1 cellular context compared by ENCODE assay signal in the genomic region with DNA sequence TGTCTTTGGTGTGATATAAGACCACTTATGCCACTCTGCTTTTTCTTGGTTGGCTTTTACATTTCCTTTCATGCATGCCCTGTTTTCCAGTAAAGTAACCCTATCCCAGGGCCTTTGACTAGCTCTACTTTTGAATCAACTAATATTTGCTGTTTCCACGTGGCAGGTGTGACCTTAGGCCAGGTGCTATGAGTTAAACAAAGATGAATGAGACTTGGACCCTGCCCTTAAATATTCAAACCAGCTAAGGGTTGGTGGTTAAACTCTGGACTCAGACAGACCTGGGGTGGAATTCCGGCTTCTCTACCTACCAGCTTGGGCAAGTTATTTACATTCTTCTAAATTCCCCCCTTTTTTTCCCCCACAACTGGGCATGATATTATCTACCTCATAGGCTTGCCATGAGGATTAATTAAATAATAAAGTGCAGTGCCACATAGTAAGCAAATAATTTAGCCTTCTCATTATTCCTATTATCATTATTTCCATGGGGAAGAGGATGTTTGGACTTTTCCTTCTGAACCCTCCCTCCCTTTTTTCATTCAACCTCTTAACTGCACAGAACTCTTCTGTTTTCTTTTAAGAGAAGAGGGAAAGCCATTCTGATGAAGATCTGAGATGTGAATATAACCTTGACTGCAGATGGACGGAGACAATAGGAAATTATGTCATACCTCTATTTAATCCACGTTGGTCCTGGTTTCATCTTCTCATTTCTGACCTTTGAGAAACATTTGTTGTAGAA.
TF ChIP-seq lines count a peak whose summit lies in the region.

No MANE protein-coding gene starts in this region.

TF ChIP-seq in HepG2, 621 proteins besides CTCF, POLR2A, EP300 and RAD21 (continued from another document and continues in another):
- TF ChIP-seq, protein P1, sequence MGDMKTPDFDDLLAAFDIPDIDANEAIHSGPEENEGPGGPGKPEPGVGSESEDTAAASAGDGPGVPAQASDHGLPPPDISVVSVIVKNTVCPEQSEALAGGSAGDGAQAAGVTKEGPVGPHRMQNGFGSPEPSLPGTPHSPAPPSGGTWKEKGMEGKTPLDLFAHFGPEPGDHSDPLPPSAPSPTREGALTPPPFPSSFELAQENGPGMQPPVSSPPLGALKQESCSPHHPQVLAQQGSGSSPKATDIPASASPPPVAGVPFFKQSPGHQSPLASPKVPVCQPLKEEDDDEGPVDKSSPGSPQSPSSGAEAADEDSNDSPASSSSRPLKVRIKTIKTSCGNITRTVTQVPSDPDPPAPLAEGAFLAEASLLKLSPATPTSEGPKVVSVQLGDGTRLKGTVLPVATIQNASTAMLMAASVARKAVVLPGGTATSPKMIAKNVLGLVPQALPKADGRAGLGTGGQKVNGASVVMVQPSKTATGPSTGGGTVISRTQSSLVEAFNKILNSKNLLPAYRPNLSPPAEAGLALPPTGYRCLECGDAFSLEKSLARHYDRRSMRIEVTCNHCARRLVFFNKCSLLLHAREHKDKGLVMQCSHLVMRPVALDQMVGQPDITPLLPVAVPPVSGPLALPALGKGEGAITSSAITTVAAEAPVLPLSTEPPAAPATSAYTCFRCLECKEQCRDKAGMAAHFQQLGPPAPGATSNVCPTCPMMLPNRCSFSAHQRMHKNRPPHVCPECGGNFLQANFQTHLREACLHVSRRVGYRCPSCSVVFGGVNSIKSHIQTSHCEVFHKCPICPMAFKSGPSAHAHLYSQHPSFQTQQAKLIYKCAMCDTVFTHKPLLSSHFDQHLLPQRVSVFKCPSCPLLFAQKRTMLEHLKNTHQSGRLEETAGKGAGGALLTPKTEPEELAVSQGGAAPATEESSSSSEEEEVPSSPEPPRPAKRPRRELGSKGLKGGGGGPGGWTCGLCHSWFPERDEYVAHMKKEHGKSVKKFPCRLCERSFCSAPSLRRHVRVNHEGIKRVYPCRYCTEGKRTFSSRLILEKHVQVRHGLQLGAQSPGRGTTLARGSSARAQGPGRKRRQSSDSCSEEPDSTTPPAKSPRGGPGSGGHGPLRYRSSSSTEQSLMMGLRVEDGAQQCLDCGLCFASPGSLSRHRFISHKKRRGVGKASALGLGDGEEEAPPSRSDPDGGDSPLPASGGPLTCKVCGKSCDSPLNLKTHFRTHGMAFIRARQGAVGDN (CRISPR knock-in tag; IDR thresholded peaks at IDR 0.05), result no peak
- TF ChIP-seq KDM5B (CRISPR knock-in tag; IDR thresholded peaks at IDR 0.05; ENCODE audit: borderline replicate concordance) (no peak), ZNF678 (CRISPR knock-in tag; IDR thresholded peaks at IDR 0.05) (0 out of 2 replicates have a peak, but pooled peaks have one; percentile 25), CHCHD3 (CRISPR knock-in tag; IDR thresholded peaks at IDR 0.05) (no peak), HNRNPLL (IDR thresholded peaks at IDR 0.05; ENCODE audit: low read depth, low read length, poor library complexity, severe bottlenecking) (no peak), ZNF777 (CRISPR knock-in tag; IDR thresholded peaks at IDR 0.05) (0 out of 2 replicates have a peak, but pooled peaks have one; percentile 22), TARDBP (CRISPR knock-in tag; IDR thresholded peaks at IDR 0.05) (peak; percentile 97), JDP2 (CRISPR knock-in tag; IDR thresholded peaks at IDR 0.05; ENCODE audit: borderline replicate concordance) (no peak), CHD4 (IDR thresholded peaks at IDR 0.05; ENCODE audit: borderline replicate concordance, low read length) (peak; percentile 99; the same call in 1 of the 2 replicates), NFYB (CRISPR knock-in tag; IDR thresholded peaks at IDR 0.05) (no peak; the same call in 1 of the 2 replicates), SAFB2 (CRISPR knock-in tag; IDR thresholded peaks at IDR 0.05; ENCODE audit: borderline replicate concordance, low read depth) (no peak; the same call in 1 of the 2 replicates), TBX3 (IDR thresholded peaks at IDR 0.05; ENCODE audit: borderline replicate concordance) (peak; percentile 92; the same call in 1 of the 2 replicates), NPAS2 (CRISPR knock-in tag; IDR thresholded peaks at IDR 0.05; ENCODE audit: borderline replicate concordance) (no peak), MED1 (CRISPR knock-in tag; IDR thresholded peaks at IDR 0.05) (peak; percentile 99), MTA3 (CRISPR knock-in tag; IDR thresholded peaks at IDR 0.05) (no peak), IRF2 (CRISPR knock-in tag; IDR thresholded peaks at IDR 0.05) (peak; percentile 86), ZZZ3 (CRISPR knock-in tag; IDR thresholded peaks at IDR 0.05; ENCODE audit: borderline replicate concordance) (no peak; the same call in 1 of the 2 replicates), SP1 (IDR thresholded peaks at IDR 0.05) (no peak), SP1 (CRISPR knock-in tag; IDR thresholded peaks at IDR 0.05) (no peak), SATB2 (CRISPR knock-in tag; IDR thresholded peaks at IDR 0.05) (peak; percentile 87; the same call in 1 of the 2 replicates), DMAP1 (CRISPR knock-in tag; IDR thresholded peaks at IDR 0.05) (peak; percentile 82; the same call in 1 of the 2 replicates), RXRA (CRISPR knock-in tag; IDR thresholded peaks at IDR 0.05) (peak; percentile 79; the same call in 1 of the 2 replicates), SIN3A (IDR thresholded peaks at IDR 0.05; ENCODE audit: borderline replicate concordance, low read depth, low read length) (peak; percentile 29; the same call in 1 of the 2 replicates), ZSCAN20 (CRISPR knock-in tag; IDR thresholded peaks at IDR 0.05; ENCODE audit: borderline replicate concordance) (no peak; the same call in 1 of the 2 replicates)
- TF ChIP-seq, protein P2, sequence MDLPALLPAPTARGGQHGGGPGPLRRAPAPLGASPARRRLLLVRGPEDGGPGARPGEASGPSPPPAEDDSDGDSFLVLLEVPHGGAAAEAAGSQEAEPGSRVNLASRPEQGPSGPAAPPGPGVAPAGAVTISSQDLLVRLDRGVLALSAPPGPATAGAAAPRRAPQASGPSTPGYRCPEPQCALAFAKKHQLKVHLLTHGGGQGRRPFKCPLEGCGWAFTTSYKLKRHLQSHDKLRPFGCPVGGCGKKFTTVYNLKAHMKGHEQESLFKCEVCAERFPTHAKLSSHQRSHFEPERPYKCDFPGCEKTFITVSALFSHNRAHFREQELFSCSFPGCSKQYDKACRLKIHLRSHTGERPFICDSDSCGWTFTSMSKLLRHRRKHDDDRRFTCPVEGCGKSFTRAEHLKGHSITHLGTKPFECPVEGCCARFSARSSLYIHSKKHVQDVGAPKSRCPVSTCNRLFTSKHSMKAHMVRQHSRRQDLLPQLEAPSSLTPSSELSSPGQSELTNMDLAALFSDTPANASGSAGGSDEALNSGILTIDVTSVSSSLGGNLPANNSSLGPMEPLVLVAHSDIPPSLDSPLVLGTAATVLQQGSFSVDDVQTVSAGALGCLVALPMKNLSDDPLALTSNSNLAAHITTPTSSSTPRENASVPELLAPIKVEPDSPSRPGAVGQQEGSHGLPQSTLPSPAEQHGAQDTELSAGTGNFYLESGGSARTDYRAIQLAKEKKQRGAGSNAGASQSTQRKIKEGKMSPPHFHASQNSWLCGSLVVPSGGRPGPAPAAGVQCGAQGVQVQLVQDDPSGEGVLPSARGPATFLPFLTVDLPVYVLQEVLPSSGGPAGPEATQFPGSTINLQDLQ (CRISPR knock-in tag; IDR thresholded peaks at IDR 0.05), result no peak
- TF ChIP-seq, protein P3, sequence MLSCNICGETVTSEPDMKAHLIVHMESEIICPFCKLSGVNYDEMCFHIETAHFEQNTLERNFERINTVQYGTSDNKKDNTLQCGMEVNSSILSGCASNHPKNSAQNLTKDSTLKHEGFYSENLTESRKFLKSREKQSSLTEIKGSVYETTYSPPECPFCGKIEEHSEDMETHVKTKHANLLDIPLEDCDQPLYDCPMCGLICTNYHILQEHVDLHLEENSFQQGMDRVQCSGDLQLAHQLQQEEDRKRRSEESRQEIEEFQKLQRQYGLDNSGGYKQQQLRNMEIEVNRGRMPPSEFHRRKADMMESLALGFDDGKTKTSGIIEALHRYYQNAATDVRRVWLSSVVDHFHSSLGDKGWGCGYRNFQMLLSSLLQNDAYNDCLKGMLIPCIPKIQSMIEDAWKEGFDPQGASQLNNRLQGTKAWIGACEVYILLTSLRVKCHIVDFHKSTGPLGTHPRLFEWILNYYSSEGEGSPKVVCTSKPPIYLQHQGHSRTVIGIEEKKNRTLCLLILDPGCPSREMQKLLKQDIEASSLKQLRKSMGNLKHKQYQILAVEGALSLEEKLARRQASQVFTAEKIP (CRISPR knock-in tag; IDR thresholded peaks at IDR 0.05; ENCODE audit: borderline replicate concordance), result no peak
- TF ChIP-seq, protein P4, sequence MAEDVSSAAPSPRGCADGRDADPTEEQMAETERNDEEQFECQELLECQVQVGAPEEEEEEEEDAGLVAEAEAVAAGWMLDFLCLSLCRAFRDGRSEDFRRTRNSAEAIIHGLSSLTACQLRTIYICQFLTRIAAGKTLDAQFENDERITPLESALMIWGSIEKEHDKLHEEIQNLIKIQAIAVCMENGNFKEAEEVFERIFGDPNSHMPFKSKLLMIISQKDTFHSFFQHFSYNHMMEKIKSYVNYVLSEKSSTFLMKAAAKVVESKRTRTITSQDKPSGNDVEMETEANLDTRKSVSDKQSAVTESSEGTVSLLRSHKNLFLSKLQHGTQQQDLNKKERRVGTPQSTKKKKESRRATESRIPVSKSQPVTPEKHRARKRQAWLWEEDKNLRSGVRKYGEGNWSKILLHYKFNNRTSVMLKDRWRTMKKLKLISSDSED (CRISPR knock-in tag; IDR thresholded peaks at IDR 0.05), result no peak
- TF ChIP-seq, protein P5, sequence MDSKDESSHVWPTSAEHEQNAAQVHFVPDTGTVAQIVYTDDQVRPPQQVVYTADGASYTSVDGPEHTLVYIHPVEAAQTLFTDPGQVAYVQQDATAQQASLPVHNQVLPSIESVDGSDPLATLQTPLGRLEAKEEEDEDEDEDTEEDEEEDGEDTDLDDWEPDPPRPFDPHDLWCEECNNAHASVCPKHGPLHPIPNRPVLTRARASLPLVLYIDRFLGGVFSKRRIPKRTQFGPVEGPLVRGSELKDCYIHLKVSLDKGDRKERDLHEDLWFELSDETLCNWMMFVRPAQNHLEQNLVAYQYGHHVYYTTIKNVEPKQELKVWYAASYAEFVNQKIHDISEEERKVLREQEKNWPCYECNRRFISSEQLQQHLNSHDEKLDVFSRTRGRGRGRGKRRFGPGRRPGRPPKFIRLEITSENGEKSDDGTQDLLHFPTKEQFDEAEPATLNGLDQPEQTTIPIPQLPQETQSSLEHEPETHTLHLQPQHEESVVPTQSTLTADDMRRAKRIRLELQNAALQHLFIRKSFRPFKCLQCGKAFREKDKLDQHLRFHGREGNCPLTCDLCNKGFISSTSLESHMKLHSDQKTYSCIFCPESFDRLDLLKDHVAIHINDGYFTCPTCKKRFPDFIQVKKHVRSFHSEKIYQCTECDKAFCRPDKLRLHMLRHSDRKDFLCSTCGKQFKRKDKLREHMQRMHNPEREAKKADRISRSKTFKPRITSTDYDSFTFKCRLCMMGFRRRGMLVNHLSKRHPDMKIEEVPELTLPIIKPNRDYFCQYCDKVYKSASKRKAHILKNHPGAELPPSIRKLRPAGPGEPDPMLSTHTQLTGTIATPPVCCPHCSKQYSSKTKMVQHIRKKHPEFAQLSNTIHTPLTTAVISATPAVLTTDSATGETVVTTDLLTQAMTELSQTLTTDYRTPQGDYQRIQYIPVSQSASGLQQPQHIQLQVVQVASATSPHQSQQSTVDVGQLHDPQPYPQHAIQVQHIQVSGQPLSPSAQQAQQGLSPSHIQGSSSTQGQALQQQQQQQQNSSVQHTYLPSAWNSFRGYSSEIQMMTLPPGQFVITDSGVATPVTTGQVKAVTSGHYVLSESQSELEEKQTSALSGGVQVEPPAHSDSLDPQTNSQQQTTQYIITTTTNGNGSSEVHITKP (CRISPR knock-in tag; IDR thresholded peaks at IDR 0.05; ENCODE audit: low read depth), result peak; percentile 71; the same call in 1 of the 2 replicates
- TF ChIP-seq, protein P6, sequence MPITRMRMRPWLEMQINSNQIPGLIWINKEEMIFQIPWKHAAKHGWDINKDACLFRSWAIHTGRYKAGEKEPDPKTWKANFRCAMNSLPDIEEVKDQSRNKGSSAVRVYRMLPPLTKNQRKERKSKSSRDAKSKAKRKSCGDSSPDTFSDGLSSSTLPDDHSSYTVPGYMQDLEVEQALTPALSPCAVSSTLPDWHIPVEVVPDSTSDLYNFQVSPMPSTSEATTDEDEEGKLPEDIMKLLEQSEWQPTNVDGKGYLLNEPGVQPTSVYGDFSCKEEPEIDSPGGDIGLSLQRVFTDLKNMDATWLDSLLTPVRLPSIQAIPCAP (CRISPR knock-in tag; IDR thresholded peaks at IDR 0.05; ENCODE audit: low read depth), result no peak
- TF ChIP-seq, protein P7, sequence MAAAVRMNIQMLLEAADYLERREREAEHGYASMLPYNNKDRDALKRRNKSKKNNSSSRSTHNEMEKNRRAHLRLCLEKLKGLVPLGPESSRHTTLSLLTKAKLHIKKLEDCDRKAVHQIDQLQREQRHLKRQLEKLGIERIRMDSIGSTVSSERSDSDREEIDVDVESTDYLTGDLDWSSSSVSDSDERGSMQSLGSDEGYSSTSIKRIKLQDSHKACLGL (CRISPR knock-in tag; IDR thresholded peaks at IDR 0.05), result no peak
- TF ChIP-seq, protein P8, sequence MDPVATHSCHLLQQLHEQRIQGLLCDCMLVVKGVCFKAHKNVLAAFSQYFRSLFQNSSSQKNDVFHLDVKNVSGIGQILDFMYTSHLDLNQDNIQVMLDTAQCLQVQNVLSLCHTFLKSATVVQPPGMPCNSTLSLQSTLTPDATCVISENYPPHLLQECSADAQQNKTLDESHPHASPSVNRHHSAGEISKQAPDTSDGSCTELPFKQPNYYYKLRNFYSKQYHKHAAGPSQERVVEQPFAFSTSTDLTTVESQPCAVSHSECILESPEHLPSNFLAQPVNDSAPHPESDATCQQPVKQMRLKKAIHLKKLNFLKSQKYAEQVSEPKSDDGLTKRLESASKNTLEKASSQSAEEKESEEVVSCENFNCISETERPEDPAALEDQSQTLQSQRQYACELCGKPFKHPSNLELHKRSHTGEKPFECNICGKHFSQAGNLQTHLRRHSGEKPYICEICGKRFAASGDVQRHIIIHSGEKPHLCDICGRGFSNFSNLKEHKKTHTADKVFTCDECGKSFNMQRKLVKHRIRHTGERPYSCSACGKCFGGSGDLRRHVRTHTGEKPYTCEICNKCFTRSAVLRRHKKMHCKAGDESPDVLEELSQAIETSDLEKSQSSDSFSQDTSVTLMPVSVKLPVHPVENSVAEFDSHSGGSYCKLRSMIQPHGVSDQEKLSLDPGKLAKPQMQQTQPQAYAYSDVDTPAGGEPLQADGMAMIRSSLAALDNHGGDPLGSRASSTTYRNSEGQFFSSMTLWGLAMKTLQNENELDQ (CRISPR knock-in tag; IDR thresholded peaks at IDR 0.05; ENCODE audit: borderline replicate concordance), result no peak
- TF ChIP-seq, protein P9, sequence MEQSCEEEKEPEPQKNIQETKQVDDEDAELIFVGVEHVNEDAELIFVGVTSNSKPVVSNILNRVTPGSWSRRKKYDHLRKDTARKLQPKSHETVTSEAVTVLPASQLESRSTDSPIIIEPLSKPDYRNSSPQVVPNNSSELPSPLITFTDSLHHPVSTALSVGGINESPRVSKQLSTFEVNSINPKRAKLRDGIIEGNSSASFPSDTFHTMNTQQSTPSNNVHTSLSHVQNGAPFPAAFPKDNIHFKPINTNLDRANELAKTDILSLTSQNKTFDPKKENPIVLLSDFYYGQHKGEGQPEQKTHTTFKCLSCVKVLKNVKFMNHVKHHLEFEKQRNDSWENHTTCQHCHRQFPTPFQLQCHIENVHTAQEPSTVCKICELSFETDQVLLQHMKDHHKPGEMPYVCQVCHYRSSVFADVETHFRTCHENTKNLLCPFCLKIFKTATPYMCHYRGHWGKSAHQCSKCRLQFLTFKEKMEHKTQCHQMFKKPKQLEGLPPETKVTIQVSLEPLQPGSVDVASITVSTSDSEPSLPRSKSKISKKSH (CRISPR knock-in tag; IDR thresholded peaks at IDR 0.05; ENCODE audit: borderline replicate concordance), result no peak
